In the genomic region with DNA sequence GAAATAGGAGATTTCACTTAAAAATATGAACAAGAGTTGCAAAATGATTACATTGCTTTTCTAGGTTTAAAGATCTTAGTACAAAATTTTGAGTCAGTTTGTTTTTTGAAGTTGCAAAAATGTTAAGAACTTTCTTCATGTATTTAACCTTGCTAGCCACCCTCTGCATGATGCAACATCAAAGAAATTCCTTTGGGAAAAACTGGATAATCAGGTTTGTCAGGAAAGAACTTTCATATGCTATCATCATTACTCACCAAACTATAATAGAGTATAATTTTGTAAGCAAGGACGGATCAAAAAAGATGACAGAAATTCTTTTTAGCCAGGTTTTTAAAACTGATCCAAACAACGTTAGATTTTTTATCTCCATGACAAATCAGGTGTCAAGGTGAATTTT, we compare ENCODE assay signal across 31 cellular contexts.
DNase-seq lines count a peak whose midpoint lies in the region; ATAC-seq, FAIRE-seq and TF ChIP-seq lines count a peak whose summit lies in the region.
"Had no signal": no experiment of that assay in that cellular context is flagged by ENCODE, and none has a peak within 500 bp of the region (broad histone marks: within the 10 kb centered on the region; RNA-seq: fewer than 3 reads in every experiment).

No MANE protein-coding gene starts in this region.

- ATAC-seq in right lobe of liver (no peak), HG02571 (IDR thresholded peaks at IDR 0.05; ENCODE audit: unreplicated experiment) (no peak)
- ATAC-seq: HepG2; left cardiac atrium; psoas muscle; stimulated activated effector memory CD8-positive, alpha-beta T cell treated with anti-CD3 and anti-CD28 coated beads, Interleukin-12 subunit alpha, Interleukin-12 subunit beta, amount 100 ng/mL, for 72 hours; upper lobe of right lung had no signal

- no peak for TF ChIP-seq POLR2A in breast epithelium (IDR thresholded peaks at IDR 0.05)
- no peak for TF ChIP-seq POLR2A in right lobe of liver (IDR thresholded peaks at IDR 0.05)

- H3K9me3 ChIP-seq in breast epithelium: peaks cover 0 to 4% of the 10 kb centered on the region in 2 donors
- H3K9me3 ChIP-seq in astrocyte (ENCODE audit: insufficient read depth, low read depth, low read length): no peaks in the 10 kb centered on the region
- no peaks in the 10 kb centered on the region for H3K9me3 ChIP-seq in iPS-18a (ENCODE audit: control insufficient read depth, low read depth, low read length)
- peaks cover 0 to 3% (median 0%) of the 10 kb centered on the region in 4 donors for H3K9me3 ChIP-seq in right lobe of liver
- H3K9me3 ChIP-seq: esophagus muscularis mucosa, psoas muscle, SK-N-SH, upper lobe of right lung had no signal

- no TSS peak for BruUV-seq in MCF 10A (replicated peaks; lab: Mats Ljungman, UMichigan)

- POLR2A ChIA-PET in MCF 10A (lab: Yijun Ruan, JAX): no interaction called here

- H3K9me3 Mint-ChIP-seq in MCF 10A (ENCODE audit: unreplicated experiment) (no peaks in the 10 kb centered on the region), astrocyte (ENCODE audit: unreplicated experiment) (no peaks in the 10 kb centered on the region)

- no peak for FAIRE-seq in astrocyte (lab: Jason Lieb, UNC)
- FAIRE-seq: frontal cortex, HepG2 had no signal

- TF ChIP-seq CTCF in MCF 10A (IDR thresholded peaks at IDR 0.05; ENCODE audit: unreplicated experiment): no peak
- no peak for TF ChIP-seq CTCF in breast epithelium (IDR thresholded peaks at IDR 0.05)
- TF ChIP-seq CTCF in astrocyte (IDR thresholded peaks at IDR 0.05; ENCODE audit: insufficient read depth, low read depth, low read length): no peak
- TF ChIP-seq CTCF in right lobe of liver (IDR thresholded peaks at IDR 0.05): no peak

- no peak overlapping the region for H2AFZ ChIP-seq in astrocyte (ENCODE audit: low read depth, low read length)

- H3K36me3 Mint-ChIP-seq in MCF 10A (ENCODE audit: insufficient read depth, unreplicated experiment) (no peaks in the 10 kb centered on the region), astrocyte (ENCODE audit: low read depth, unreplicated experiment) (no peaks in the 10 kb centered on the region)
- H3K36me3 Mint-ChIP-seq: activated naive CD8-positive, alpha-beta T cell; stimulated activated effector memory CD8-positive, alpha-beta T cell treated with anti-CD3 and anti-CD28 coated beads, Interleukin-12 subunit alpha, Interleukin-12 subunit beta, amount 100 ng/mL, for 72 hours had no signal

- H3K4me3 ChIP-seq in breast epithelium (no peak overlapping the region), astrocyte (ENCODE audit: insufficient read depth, low read depth, low read length) (no peak overlapping the region), iPS-18a (ENCODE audit: low read length) (no peak overlapping the region), right lobe of liver (no peak overlapping the region)
- H3K4me3 ChIP-seq: esophagus muscularis mucosa, psoas muscle, upper lobe of right lung had no signal

- 33% methylated on average over 2 of the region's 2 CpGs for WGBS in right lobe of liver (ENCODE audit: insufficient coverage, low coverage, low lambda C conversion rate, missing lambda C conversion rate)

- no peaks in the 10 kb centered on the region for H3K4me1 ChIP-seq in breast epithelium
- no peaks in the 10 kb centered on the region for H3K4me1 ChIP-seq in astrocyte (ENCODE audit: insufficient read depth, low read length)
- peaks cover 18% of the 10 kb centered on the region for H3K4me1 ChIP-seq in iPS-18a (ENCODE audit: control insufficient read depth, low read depth, low read length)
- H3K4me1 ChIP-seq in right lobe of liver: no peaks in the 10 kb centered on the region
- H3K4me1 ChIP-seq: esophagus muscularis mucosa, psoas muscle, upper lobe of right lung had no signal

- no peaks in the 10 kb centered on the region for H4K20me1 ChIP-seq in astrocyte (ENCODE audit: insufficient read depth, low read length)

- H3K4me1 Mint-ChIP-seq in MCF 10A (ENCODE audit: insufficient read depth, unreplicated experiment) (peaks cover 17% of the 10 kb centered on the region), astrocyte (ENCODE audit: low read depth, unreplicated experiment) (no peaks in the 10 kb centered on the region)
- H3K4me1 Mint-ChIP-seq: stimulated activated effector memory CD8-positive, alpha-beta T cell treated with anti-CD3 and anti-CD28 coated beads, Interleukin-12 subunit alpha, Interleukin-12 subunit beta, amount 100 ng/mL, for 72 hours had no signal

- H3K4me3 Mint-ChIP-seq in MCF 10A (ENCODE audit: unreplicated experiment) (no peak overlapping the region), astrocyte (ENCODE audit: unreplicated experiment) (no peak overlapping the region)
- H3K4me3 Mint-ChIP-seq: activated naive CD8-positive, alpha-beta T cell; nephron; stimulated activated effector memory CD8-positive, alpha-beta T cell treated with anti-CD3 and anti-CD28 coated beads, Interleukin-12 subunit alpha, Interleukin-12 subunit beta, amount 100 ng/mL, for 72 hours had no signal

- H3K27ac Mint-ChIP-seq in MCF 10A (ENCODE audit: low read depth, unreplicated experiment) (peak overlapping the region; percentile 15), astrocyte (ENCODE audit: unreplicated experiment) (peak overlapping the region; percentile 50)
- H3K27ac Mint-ChIP-seq: activated naive CD8-positive, alpha-beta T cell; stimulated activated effector memory CD8-positive, alpha-beta T cell treated with anti-CD3 and anti-CD28 coated beads, Interleukin-12 subunit alpha, Interleukin-12 subunit beta, amount 100 ng/mL, for 72 hours had no signal

- CTCF ChIA-PET in MCF 10A (lab: Yijun Ruan, JAX): no interaction called here

- H3K4me2 ChIP-seq in astrocyte (ENCODE audit: low read length): no peak overlapping the region
- H3K4me2 ChIP-seq: SK-N-SH had no signal

- H3K27me3 ChIP-seq in breast epithelium (no peaks in the 10 kb centered on the region), astrocyte (ENCODE audit: insufficient read depth, low read length) (no peaks in the 10 kb centered on the region), iPS-18a (ENCODE audit: control insufficient read depth, insufficient read depth, low read length) (no peaks in the 10 kb centered on the region), right lobe of liver (no peaks in the 10 kb centered on the region)
- H3K27me3 ChIP-seq: esophagus muscularis mucosa, upper lobe of right lung had no signal

- H3K79me2 ChIP-seq in astrocyte (ENCODE audit: insufficient read depth, low read length): no peaks in the 10 kb centered on the region

- H3K36me3 ChIP-seq in breast epithelium: no peaks in the 10 kb centered on the region
- no peaks in the 10 kb centered on the region for H3K36me3 ChIP-seq in astrocyte (ENCODE audit: insufficient read depth, low read length)
- no peaks in the 10 kb centered on the region for H3K36me3 ChIP-seq in iPS-18a (ENCODE audit: control insufficient read depth, low read depth, low read length)
- no peaks in the 10 kb centered on the region for H3K36me3 ChIP-seq in right lobe of liver
- H3K36me3 ChIP-seq: esophagus muscularis mucosa, upper lobe of right lung had no signal

- H3K27ac ChIP-seq in breast epithelium: no peak overlapping the region
- H3K27ac ChIP-seq in astrocyte (ENCODE audit: low read depth, low read length): no peak overlapping the region
- no peak overlapping the region for H3K27ac ChIP-seq in iPS-18a (ENCODE audit: low read length)
- no peak overlapping the region for H3K27ac ChIP-seq in substantia nigra (ENCODE audit: low read depth, low read length, poor library complexity, severe bottlenecking)
- no peak overlapping the region for H3K27ac ChIP-seq in right lobe of liver
- H3K27ac ChIP-seq: C4-2B, esophagus muscularis mucosa, psoas muscle, upper lobe of right lung had no signal

- H3K27me3 Mint-ChIP-seq in MCF 10A (ENCODE audit: insufficient read depth, unreplicated experiment): no peaks in the 10 kb centered on the region
- no peaks in the 10 kb centered on the region for H3K27me3 Mint-ChIP-seq in astrocyte (ENCODE audit: low read depth, unreplicated experiment)
- H3K27me3 Mint-ChIP-seq: activated naive CD8-positive, alpha-beta T cell had no signal

- H3K9ac ChIP-seq in astrocyte (ENCODE audit: low read length) (no peak overlapping the region), iPS-18a (ENCODE audit: low read length) (peak overlapping the region; percentile 20)
- H3K9ac ChIP-seq: SK-N-SH had no signal

- intact Hi-C loops in MCF 10A (cut with micrococcal nuclease): no loop called here
- intact Hi-C loops in breast epithelium (cut with DNase I; ENCODE audit: low total_unique reads): no loop called here
- intact Hi-C loops in right lobe of liver (cut with DNase I): no loop called here

- peak; percentile 3 for DNase-seq in MCF 10A (ENCODE audit: unreplicated experiment)
- no peak for DNase-seq in breast epithelium (ENCODE audit: low spot score in 2 of 2)
- DNase-seq in astrocyte (ENCODE audit: low read depth): no peak
- no peak for DNase-seq in substantia nigra (lab: John Stamatoyannopoulos, UW)
- DNase-seq in right lobe of liver: no peak
- DNase-seq in NCI-H2196 treated with DMSO at 0.1 percent for 48 hours (lab: John Stamatoyannopoulos, UW; ENCODE audit: unreplicated experiment): no peak
- DNase-seq: activated CD4-positive, alpha-beta T cell treated with anti-CD3 and anti-CD28 coated beads, Interleukin-2, amount 50 U/mL, for 1 hour; activated CD4-positive, CD25-positive, alpha-beta regulatory T cell; activated effector memory CD4-positive, alpha-beta T cell treated with anti-CD3 and anti-CD28 coated beads, Interleukin-2, amount 50 U/mL, for 16 hours; activated T-cell treated with anti-CD3 and anti-CD28 coated beads, Interleukin-2, amount 50 U/mL, for 1 hour; aorta; cortex of kidney; DND-41; GF-D8; Kasumi-1; left cardiac atrium; NCI-H1436 treated with DMSO at 0.1 percent for 48 hours; NCI-H2081 treated with DMSO at 0.1 percent for 48 hours; NCI-H446 treated with DMSO at 0.1 percent for 48 hours; psoas muscle; SK-N-SH; upper lobe of right lung had no signal
